In genomic region chr20:60113024-60113724, GRCh38 we compare ENCODE assay signal across 22 cellular contexts.
A peak's percentile ranks its signal among the peaks of the same experiment; 100 is the strongest.
DNase-seq lines count a peak whose midpoint lies in the region; ATAC-seq, FAIRE-seq and TF ChIP-seq lines count a peak whose summit lies in the region.
"Had no signal": no experiment of that assay in that cellular context is flagged by ENCODE, and none has a peak within 500 bp of the region (broad histone marks: within the 10 kb centered on the region; RNA-seq: fewer than 3 reads in every experiment).

No MANE protein-coding gene starts in this region.

- TF ChIP-seq CTCF in WERI-Rb-1 (IDR thresholded peaks at IDR 0.05; ENCODE audit: low read depth, low read length): no peak
- TF ChIP-seq CTCF in neutrophil (IDR thresholded peaks at IDR 0.05): no peak
- TF ChIP-seq CTCF in kidney (IDR thresholded peaks at IDR 0.05; ENCODE audit: borderline replicate concordance, extremely low read depth, insufficient read depth): no peak
- TF ChIP-seq CTCF in mucosa of descending colon (IDR thresholded peaks at IDR 0.05): no peak

- no peak for FAIRE-seq in kidney (lab: Jason Lieb, UNC)
- FAIRE-seq: astrocyte, GM12892 had no signal

- H3K36me3 ChIP-seq in WERI-Rb-1 (no peaks in the 10 kb centered on the region), neutrophil (no peaks in the 10 kb centered on the region), kidney (ENCODE audit: control insufficient read depth in 1 of 2, insufficient read depth in 2 of 2, low read length in 2 of 2) (no peaks in the 10 kb centered on the region), mucosa of descending colon (ENCODE audit: low read depth) (no peaks in the 10 kb centered on the region)
- H3K36me3 ChIP-seq: SJCRH30, tibial nerve had no signal

- H3K4me1 ChIP-seq in neutrophil (ENCODE audit: control insufficient read depth in 1 of 2, insufficient read depth in 1 of 2, low read depth in 1 of 2, low read length in 1 of 2) (peaks cover 73 to 83% of the 10 kb centered on the region in 2 experiments), kidney (ENCODE audit: control insufficient read depth in 1 of 2, insufficient read depth in 1 of 2, low read depth in 1 of 2, low read length in 2 of 2) (no peaks in the 10 kb centered on the region), mucosa of descending colon (ENCODE audit: low read depth) (no peaks in the 10 kb centered on the region)

- H3K9ac ChIP-seq in kidney (ENCODE audit: low read length in 2 of 2): no peak overlapping the region

- ATAC-seq in mucosa of descending colon: no peak
- ATAC-seq: activated T-helper 17 cell treated with anti-CD3 and anti-CD28 coated beads, Interleukin-2, amount 50 U/mL, for 72 hours had no signal

- intact Hi-C loops in kidney (cut with DNase I): no loop called here
- intact Hi-C loops in mucosa of descending colon (cut with DNase I, micrococcal nuclease): no loop called here

- H3K9me3 ChIP-seq in WERI-Rb-1 (ENCODE audit: severe bottlenecking) (no peaks in the 10 kb centered on the region), neutrophil (no peaks in the 10 kb centered on the region), kidney (ENCODE audit: control insufficient read depth in 1 of 2, low read length in 2 of 2) (no peaks in the 10 kb centered on the region), mucosa of descending colon (no peaks in the 10 kb centered on the region)
- H3K9me3 ChIP-seq: tibial nerve had no signal

- DNase-seq in SIG-M5 treated with dmso at 0.1 percent for 504 hours (lab: John Stamatoyannopoulos, UW; ENCODE audit: unreplicated experiment) (peak; percentile 62), SIG-M5 (lab: John Stamatoyannopoulos, UW) (no peak), MV-4-11 (lab: John Stamatoyannopoulos, UW) (peak; percentile 85), WERI-Rb-1 (peak; percentile 36), kidney (no peak), mucosa of descending colon (no peak), NCI-H2227 treated with DMSO at 0.1 percent for 48 hours (lab: John Stamatoyannopoulos, UW) (no peak)
- DNase-seq: activated CD4-positive, alpha-beta T cell treated with anti-CD3 and anti-CD28 coated beads, Interleukin-2, amount 10 ng/mL, durations not matched to agents 24 days and 14 days; activated CD8-positive, alpha-beta memory T cell treated with anti-CD3 and anti-CD28 coated beads, Interleukin-2, amount 50 U/mL, for 4 hours; activated naive CD8-positive, alpha-beta T cell treated with anti-CD3 and anti-CD28 coated beads for 36 hours; cerebellar nuclear complex; COR-L47; NCI-H1436 treated with DMSO at 0.1 percent for 48 hours; SJCRH30; stimulated activated CD4-positive, alpha-beta T cell treated with anti-CD3 and anti-CD28 coated beads, Interleukin-2, amount 100 ng/mL, for 48 hours; stimulated activated naive CD4-positive, alpha-beta T cell treated with Interleukin-2 at 50 U/mL for 16 hours had no signal

- H3K27me3 ChIP-seq in WERI-Rb-1 (ENCODE audit: insufficient read depth, low read depth, severe bottlenecking) (no peaks in the 10 kb centered on the region), neutrophil (no peaks in the 10 kb centered on the region)
- H3K27me3 ChIP-seq: tibial nerve had no signal

- H3K27ac ChIP-seq in WERI-Rb-1 (no peak overlapping the region), neutrophil (peak overlapping the region; percentile 88), kidney (ENCODE audit: low read depth in 2 of 2, low read length in 2 of 2) (no peak overlapping the region)
- H3K27ac ChIP-seq: SJCRH30, tibial nerve had no signal

- no peak overlapping the region for H3K4me3 ChIP-seq in WERI-Rb-1 (ENCODE audit: low read depth, low read length)
- peak overlapping the region in 1 of 2 experiments; percentile 33 for H3K4me3 ChIP-seq in neutrophil (ENCODE audit: low read depth in 1 of 2, low read length in 1 of 2)
- no peak overlapping the region for H3K4me3 ChIP-seq in kidney (ENCODE audit: low read length in 2 of 2)
- H3K4me3 ChIP-seq in mucosa of descending colon: no peak overlapping the region
- H3K4me3 ChIP-seq: SJCRH30, smooth muscle cell, tibial nerve had no signal

Comparison
In these comparisons a context has a peak if more than half of its experiments do, and no peak if none do; other contexts are left out.
1. DNase-seq: peak in SIG-M5 treated with dmso at 0.1 percent for 504 hours (single experiment), MV-4-11 (single experiment) and WERI-Rb-1 (single experiment); none in SIG-M5 (single experiment), kidney (single experiment), mucosa of descending colon (0 of 3) and NCI-H2227 treated with DMSO at 0.1 percent for 48 hours (single experiment).